Comparison of ENCODE assay signal across 16 cellular contexts in the genomic region with DNA sequence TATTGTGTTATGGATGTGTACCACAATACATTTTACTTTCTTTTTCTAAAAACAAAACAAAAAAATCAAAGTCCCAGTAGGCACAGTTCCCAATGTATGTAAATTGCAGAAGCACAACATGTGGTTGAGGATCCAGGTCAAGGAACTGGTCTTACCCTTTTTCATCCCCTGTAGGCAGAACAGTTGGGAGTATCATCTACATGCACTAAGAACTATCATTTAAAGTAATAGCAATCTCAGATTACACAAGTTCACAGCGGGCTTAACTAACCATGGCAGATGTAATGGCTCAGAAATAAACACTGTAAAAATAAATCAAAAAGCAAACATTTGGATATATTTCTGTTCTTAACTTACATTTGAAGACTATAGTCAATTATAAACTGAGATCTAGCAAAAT.
"Had no signal": no experiment of that assay in that cellular context is flagged by ENCODE, and none has a peak within 500 bp of the region (broad histone marks: within the 10 kb centered on the region; RNA-seq: fewer than 3 reads in every experiment).

No MANE protein-coding gene starts in this region.

- H3K4me1 Mint-ChIP-seq: memory B cell, nephron progenitor cell had no signal

- H3K27me3 ChIP-seq: ascending aorta, cardiac muscle cell, gastrocnemius medialis, heart right ventricle, stomach had no signal

- ATAC-seq: activated CD8-positive, alpha-beta T cell treated with anti-CD3 and anti-CD28 coated beads for 36 hours; gastrocnemius medialis; heart right ventricle; sciatic nerve had no signal

- H3K9me3 ChIP-seq: gastrocnemius medialis, prostate gland, thoracic aorta had no signal

- H3K4me3 ChIP-seq: ascending aorta, cardiac muscle cell, gastrocnemius medialis, heart right ventricle, left ventricle myocardium inferior, prostate gland, stomach, thoracic aorta had no signal

- H3K4me1 ChIP-seq: ascending aorta, gastrocnemius medialis, heart right ventricle, left ventricle myocardium inferior, prostate gland, stomach had no signal

- H3K27ac ChIP-seq: ascending aorta, cardiac muscle cell, gastrocnemius medialis, heart right ventricle, left ventricle myocardium inferior, prostate gland, stomach, thoracic aorta, VCaP had no signal

- H3K36me3 Mint-ChIP-seq: memory B cell had no signal

- DNase-seq: activated CD4-positive, alpha-beta T cell treated with anti-CD3 and anti-CD28 coated beads for 4 hours; activated CD8-positive, alpha-beta memory T cell treated with anti-CD3 and anti-CD28 coated beads, Interleukin-2, amount 50 U/mL, for 4 hours; activated CD8-positive, alpha-beta T cell treated with anti-CD3 and anti-CD28 coated beads for 36 hours; gastrocnemius medialis; heart right ventricle; islet precursor cell; left ventricle myocardium inferior; nephron progenitor cell; stomach had no signal

- H3K4me3 Mint-ChIP-seq: activated CD8-positive, alpha-beta T cell treated with anti-CD3 and anti-CD28 coated beads for 36 hours; memory B cell; nephron progenitor cell had no signal

- H3K36me3 ChIP-seq: ascending aorta, cardiac muscle cell, gastrocnemius medialis, heart right ventricle, left ventricle myocardium inferior, prostate gland, stomach, thoracic aorta had no signal

- H3K27ac Mint-ChIP-seq: activated CD8-positive, alpha-beta T cell treated with anti-CD3 and anti-CD28 coated beads for 36 hours; memory B cell; nephron progenitor cell had no signal

- H3K27me3 Mint-ChIP-seq: activated CD8-positive, alpha-beta T cell treated with anti-CD3 and anti-CD28 coated beads for 36 hours; memory B cell had no signal
